In the genomic region with DNA sequence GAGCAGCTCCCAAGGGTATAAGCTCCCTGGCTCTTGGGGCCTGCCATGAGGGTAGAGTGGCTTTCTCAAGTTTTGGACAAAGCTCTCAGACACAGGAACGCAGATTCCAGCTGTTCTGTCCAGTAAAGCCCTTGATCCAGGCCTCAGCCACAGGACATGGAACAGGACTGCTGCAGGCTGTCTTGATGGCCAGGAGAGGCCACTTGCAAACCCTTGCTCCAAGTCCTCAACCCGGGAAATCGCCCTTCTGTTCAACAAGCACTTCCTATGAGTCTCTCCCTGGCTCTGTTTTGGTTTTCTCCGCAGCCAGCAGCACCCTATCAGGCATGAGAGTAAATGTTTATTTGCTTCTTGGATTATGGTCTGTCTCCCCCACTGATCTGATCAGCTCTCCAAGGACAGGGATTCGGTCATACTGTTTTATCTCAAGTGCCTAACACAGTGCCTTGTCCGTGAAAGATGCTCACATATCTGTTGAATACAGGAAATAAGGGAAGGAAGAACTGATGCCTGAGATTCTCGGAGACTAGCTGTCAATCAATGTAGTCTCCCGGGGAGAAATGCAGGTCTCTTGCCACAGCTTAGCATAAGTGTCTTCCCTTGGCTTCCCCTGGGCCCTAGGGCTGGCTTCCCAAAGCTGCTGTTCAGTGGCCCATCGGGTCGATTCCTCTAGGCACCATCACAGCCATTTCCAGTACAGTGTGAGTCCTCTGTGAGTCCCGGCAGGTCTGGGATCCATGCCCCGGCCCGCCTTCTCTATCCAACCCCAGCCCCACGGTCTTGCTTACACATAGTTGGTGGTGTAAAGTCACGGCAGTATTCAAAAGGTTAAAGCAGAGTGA, we compare ENCODE assay signal across 19 cellular contexts.
"Had no signal": no experiment of that assay in that cellular context is flagged by ENCODE, and none has a peak within 500 bp of the region (broad histone marks: within the 10 kb centered on the region; RNA-seq: fewer than 3 reads in every experiment).

No MANE protein-coding gene starts in this region.

- DNase-seq: activated B cell treated with CpG ODN at 0.5 μM for 24 hours; activated CD4-positive, alpha-beta T cell treated with anti-CD3 and anti-CD28 coated beads, Interleukin-2, amount 10 ng/mL, durations not matched to agents 24 days and 14 days; activated effector memory CD4-positive, alpha-beta T cell treated with Interleukin-2 at 50 U/mL for 16 hours; activated T-cell treated with anti-CD3 and anti-CD28 coated beads, Interleukin-2, amount 50 U/mL, for 24 hours; amniotic stem cell; body of pancreas; central memory CD4-positive, alpha-beta T cell; effector memory CD8-positive, alpha-beta T cell; left ventricle myocardium superior; naive thymus-derived CD4-positive, alpha-beta T cell; nucleus accumbens; stimulated activated CD4-positive, alpha-beta T cell treated with anti-CD3 and anti-CD28 coated beads, Interleukin-12 subunit alpha, Interleukin-12 subunit beta, amount 100 ng/mL, for 4 hours; stimulated activated naive CD4-positive, alpha-beta T cell treated with Interleukin-2 at 50 U/mL for 16 hours; upper lobe of right lung had no signal

- H3K4me3 Mint-ChIP-seq: activated B cell treated with CpG ODN at 0.5 μM for 24 hours; activated CD4-positive, alpha-beta T cell treated with anti-CD3 and anti-CD28 coated beads, Interleukin-2, amount 10 ng/mL, durations not matched to agents 24 days and 14 days; activated T-cell treated with anti-CD3 and anti-CD28 coated beads, Interleukin-2, amount 50 U/mL, for 24 hours; effector memory CD8-positive, alpha-beta T cell; mesothelial cell of epicardium; naive thymus-derived CD4-positive, alpha-beta T cell had no signal

- H2AFZ ChIP-seq: hepatocyte had no signal

- H3K4me3 ChIP-seq: body of pancreas, hepatocyte, prostate gland, right lobe of liver, upper lobe of right lung had no signal

- H3K9me3 Mint-ChIP-seq: activated CD4-positive, alpha-beta T cell treated with anti-CD3 and anti-CD28 coated beads, Interleukin-2, amount 10 ng/mL, durations not matched to agents 24 days and 14 days; activated naive CD4-positive, alpha-beta T cell treated with anti-CD3 and anti-CD28 coated beads, Interleukin-2, amount 50 U/mL, for 72 hours; activated T-cell treated with anti-CD3 and anti-CD28 coated beads, Interleukin-2, amount 50 U/mL, for 24 hours; effector memory CD8-positive, alpha-beta T cell; mesothelial cell of epicardium had no signal

- H3K36me3 ChIP-seq: prostate gland, right lobe of liver, upper lobe of right lung had no signal

- H3K27me3 Mint-ChIP-seq: activated B cell treated with CpG ODN at 0.5 μM for 24 hours had no signal

- H3K4me2 ChIP-seq: hepatocyte had no signal

- H3K27ac Mint-ChIP-seq: activated B cell treated with CpG ODN at 0.5 μM for 24 hours; activated CD4-positive, alpha-beta T cell treated with anti-CD3 and anti-CD28 coated beads, Interleukin-2, amount 10 ng/mL, durations not matched to agents 24 days and 14 days; activated naive CD4-positive, alpha-beta T cell treated with anti-CD3 and anti-CD28 coated beads, Interleukin-2, amount 50 U/mL, for 72 hours; activated T-cell treated with anti-CD3 and anti-CD28 coated beads, Interleukin-2, amount 50 U/mL, for 24 hours; effector memory CD8-positive, alpha-beta T cell; mesothelial cell of epicardium; naive thymus-derived CD4-positive, alpha-beta T cell had no signal

- H3K79me2 ChIP-seq: hepatocyte had no signal

- H3K27ac ChIP-seq: body of pancreas, hepatocyte, prostate gland, right lobe of liver, upper lobe of right lung had no signal

- H3K27me3 ChIP-seq: body of pancreas, hepatocyte, right lobe of liver, upper lobe of right lung had no signal

- H3K4me1 ChIP-seq: body of pancreas, prostate gland, right lobe of liver had no signal

- H3K36me3 Mint-ChIP-seq: activated naive CD4-positive, alpha-beta T cell treated with anti-CD3 and anti-CD28 coated beads, Interleukin-2, amount 50 U/mL, for 72 hours; mesothelial cell of epicardium; naive thymus-derived CD4-positive, alpha-beta T cell had no signal

- H3K4me1 Mint-ChIP-seq: activated B cell treated with CpG ODN at 0.5 μM for 24 hours had no signal

- H3K9me3 ChIP-seq: body of pancreas, prostate gland, right lobe of liver, upper lobe of right lung had no signal

- ATAC-seq: activated naive CD4-positive, alpha-beta T cell treated with anti-CD3 and anti-CD28 coated beads, Interleukin-2, amount 50 U/mL, for 72 hours; body of pancreas; effector memory CD8-positive, alpha-beta T cell; left ventricle myocardium superior; naive thymus-derived CD4-positive, alpha-beta T cell; right lobe of liver; upper lobe of right lung had no signal
